In the genomic region with DNA sequence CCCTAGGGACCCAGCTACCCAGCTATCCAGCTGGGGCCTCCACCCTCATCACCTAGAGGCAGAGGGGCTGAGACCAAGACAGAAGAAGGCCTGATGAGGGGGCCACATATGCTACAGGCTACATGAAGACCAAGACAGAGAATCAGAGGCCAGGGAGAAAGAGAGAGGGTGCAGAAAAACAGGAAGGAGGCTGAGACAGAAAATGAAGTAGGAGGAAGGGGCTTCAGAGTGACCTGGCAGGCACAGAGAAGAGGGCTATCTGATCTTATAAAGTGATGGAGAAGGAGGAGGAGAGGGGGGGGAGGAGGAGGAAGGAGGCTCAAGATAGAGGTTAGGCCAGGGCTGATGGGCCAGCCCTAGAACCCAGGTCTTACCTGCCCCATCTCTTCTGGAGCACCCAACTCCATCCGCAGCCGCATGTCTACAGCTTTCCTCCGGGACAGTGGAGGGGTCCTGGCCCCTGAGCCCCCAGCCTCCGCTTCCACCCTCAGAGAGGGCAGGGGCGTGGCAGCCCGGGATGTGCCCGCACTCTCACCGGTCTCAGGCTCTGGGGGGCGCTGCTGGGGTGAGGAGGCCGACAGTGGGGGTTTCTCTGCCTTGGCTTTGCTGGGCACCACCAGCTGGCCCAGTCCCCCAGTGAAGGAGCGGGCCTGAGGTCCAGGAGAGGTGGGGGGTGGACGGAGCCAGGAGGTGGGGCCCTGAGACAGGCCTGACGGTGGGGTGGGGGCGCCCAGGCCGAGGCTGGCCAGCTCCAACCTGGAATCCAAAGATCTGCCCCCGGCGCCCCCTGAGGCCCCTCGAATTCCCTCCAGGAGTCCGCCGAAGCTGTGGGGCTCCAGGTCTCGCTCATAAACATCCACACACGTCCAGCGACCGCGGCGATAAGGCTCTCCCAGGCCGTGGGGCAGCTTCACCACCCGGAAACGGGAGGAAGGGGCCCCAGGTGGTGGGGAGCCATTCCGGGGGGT, we compare ENCODE assay signal across 8 cellular contexts. TPM values are rescaled to one million over a fixed set of nuclear protein-coding genes. Genes with fewer than 3 reads are reported as not detected.
DNase-seq lines count a peak whose midpoint lies in the region; ATAC-seq and TF ChIP-seq lines count a peak whose summit lies in the region.

No MANE protein-coding gene starts in this region.

- H3K9me3 Mint-ChIP-seq in activated CD8-positive, alpha-beta memory T cell treated with anti-CD3 and anti-CD28 coated beads, Interleukin-2, amount 10 ng/mL, durations not matched to agents 7 days and 5 days (ENCODE audit: low read depth) = no peaks in the 10 kb centered on the region

- peak overlapping the region; percentile 95 for H3K4me3 Mint-ChIP-seq in activated CD8-positive, alpha-beta memory T cell treated with anti-CD3 and anti-CD28 coated beads, Interleukin-2, amount 10 ng/mL, durations not matched to agents 7 days and 5 days

- peak; percentile 25 to 32 for DNase-seq in NOMO-1 (lab: John Stamatoyannopoulos, UW; ENCODE audit: unreplicated experiment in 2 of 2)
- no peak for DNase-seq in NOMO-1 treated with dmso at 0.1 percent for 144 hours (lab: John Stamatoyannopoulos, UW; ENCODE audit: unreplicated experiment)
- peak; percentile 78 for DNase-seq in activated CD8-positive, alpha-beta memory T cell treated with anti-CD3 and anti-CD28 coated beads, Interleukin-2, amount 10 ng/mL, durations not matched to agents 7 days and 5 days
- no peak for DNase-seq in fibroblast of pulmonary artery (ENCODE audit: low read depth)
- no peak for DNase-seq in skeletal muscle cell (ENCODE audit: low read depth)
- no peak for DNase-seq in DMS79 treated with DMSO at 0.1 percent for 48 hours (lab: John Stamatoyannopoulos, UW)
- DNase-seq in islet precursor cell = no peak
- DNase-seq in cerebellar cortex (ENCODE audit: low spot score) = no peak

- no peak for ATAC-seq in activated CD8-positive, alpha-beta memory T cell treated with anti-CD3 and anti-CD28 coated beads, Interleukin-2, amount 10 ng/mL, durations not matched to agents 7 days and 5 days

- peaks cover 37% of the 10 kb centered on the region for H3K36me3 Mint-ChIP-seq in activated CD8-positive, alpha-beta memory T cell treated with anti-CD3 and anti-CD28 coated beads, Interleukin-2, amount 10 ng/mL, durations not matched to agents 7 days and 5 days

- CTCF ChIA-PET in activated CD8-positive, alpha-beta memory T cell treated with anti-CD3 and anti-CD28 coated beads, Interleukin-2, amount 10 ng/mL, durations not matched to agents 7 days and 5 days (lab: Charles Lee) = interaction anchor here (0.7 to 9.4 kb wide), 18 partner anchors 9 to 128 kb away, joined by 3 to 102 read pairs (median 5); partner anchors contain the start of genes AGFG2, FBXO24, LRCH4 and ZCWPW1

- H3K27me3 Mint-ChIP-seq in activated CD8-positive, alpha-beta memory T cell treated with anti-CD3 and anti-CD28 coated beads, Interleukin-2, amount 10 ng/mL, durations not matched to agents 7 days and 5 days = no peaks in the 10 kb centered on the region

- H3K27ac Mint-ChIP-seq in activated CD8-positive, alpha-beta memory T cell treated with anti-CD3 and anti-CD28 coated beads, Interleukin-2, amount 10 ng/mL, durations not matched to agents 7 days and 5 days = peak overlapping the region; percentile 69

- peaks cover 42% of the 10 kb centered on the region for H3K4me1 Mint-ChIP-seq in activated CD8-positive, alpha-beta memory T cell treated with anti-CD3 and anti-CD28 coated beads, Interleukin-2, amount 10 ng/mL, durations not matched to agents 7 days and 5 days

- H3K4me3 ChIP-seq in fibroblast of pulmonary artery (replicated peaks; ENCODE audit: low read depth, low read length) = peak overlapping the region; percentile 93
- H3K4me3 ChIP-seq in skeletal muscle cell (ENCODE audit: low read depth, low read length) = peak overlapping the region; percentile 92

- TF ChIP-seq CTCF in fibroblast of pulmonary artery (IDR thresholded peaks at IDR 0.05; ENCODE audit: low read length, missing control alignments) = peak; percentile 30

RNA-seq across cellular contexts. Expression of gene TSC22D4, which starts 1.8 kb away (rescaled TPM):
- 100 to 1,000 TPM; 128 to 144 TPM for total RNA-seq in activated CD8-positive, alpha-beta memory T cell treated with anti-CD3 and anti-CD28 coated beads, Interleukin-2, amount 10 ng/mL, durations not matched to agents 7 days and 5 days

RNA-seq across cellular contexts. Expression of gene NYAP1, which starts 6.5 kb away (rescaled TPM):
- total RNA-seq in activated CD8-positive, alpha-beta memory T cell treated with anti-CD3 and anti-CD28 coated beads, Interleukin-2, amount 10 ng/mL, durations not matched to agents 7 days and 5 days = under 1 TPM; 0.07 to 0.12 TPM

RNA-seq across cellular contexts. Expression of gene SPACDR, which starts 13.1 kb away (rescaled TPM):
- total RNA-seq in activated CD8-positive, alpha-beta memory T cell treated with anti-CD3 and anti-CD28 coated beads, Interleukin-2, amount 10 ng/mL, durations not matched to agents 7 days and 5 days = 1 to 10 TPM; 3.8 to 5.0 TPM

RNA-seq across cellular contexts. Expression of gene PPP1R35, which starts 40.9 kb away (rescaled TPM):
- 100 to 1,000 TPM in 1 of 2 experiments, 10 to 100 TPM in 1; 77.6 to 101 TPM for total RNA-seq in activated CD8-positive, alpha-beta memory T cell treated with anti-CD3 and anti-CD28 coated beads, Interleukin-2, amount 10 ng/mL, durations not matched to agents 7 days and 5 days

RNA-seq across cellular contexts. Expression of gene MEPCE, which starts 47.6 kb away (rescaled TPM):
- total RNA-seq in activated CD8-positive, alpha-beta memory T cell treated with anti-CD3 and anti-CD28 coated beads, Interleukin-2, amount 10 ng/mL, durations not matched to agents 7 days and 5 days = 10 to 100 TPM; 42.4 to 50.2 TPM

Comparison
In these comparisons a context has a peak if more than half of its experiments do, and no peak if none do; other contexts are left out.
1. DNase-seq: peak in NOMO-1 (2 of 2) and activated CD8-positive, alpha-beta memory T cell treated with anti-CD3 and anti-CD28 coated beads, Interleukin-2, amount 10 ng/mL, durations not matched to agents 7 days and 5 days (single experiment); none in NOMO-1 treated with dmso at 0.1 percent for 144 hours (single experiment), fibroblast of pulmonary artery (single experiment), skeletal muscle cell (single experiment), DMS79 treated with DMSO at 0.1 percent for 48 hours (single experiment), islet precursor cell (single experiment) and cerebellar cortex (single experiment).